Comparison of ENCODE assay signal across 21 cellular contexts in the genomic region with DNA sequence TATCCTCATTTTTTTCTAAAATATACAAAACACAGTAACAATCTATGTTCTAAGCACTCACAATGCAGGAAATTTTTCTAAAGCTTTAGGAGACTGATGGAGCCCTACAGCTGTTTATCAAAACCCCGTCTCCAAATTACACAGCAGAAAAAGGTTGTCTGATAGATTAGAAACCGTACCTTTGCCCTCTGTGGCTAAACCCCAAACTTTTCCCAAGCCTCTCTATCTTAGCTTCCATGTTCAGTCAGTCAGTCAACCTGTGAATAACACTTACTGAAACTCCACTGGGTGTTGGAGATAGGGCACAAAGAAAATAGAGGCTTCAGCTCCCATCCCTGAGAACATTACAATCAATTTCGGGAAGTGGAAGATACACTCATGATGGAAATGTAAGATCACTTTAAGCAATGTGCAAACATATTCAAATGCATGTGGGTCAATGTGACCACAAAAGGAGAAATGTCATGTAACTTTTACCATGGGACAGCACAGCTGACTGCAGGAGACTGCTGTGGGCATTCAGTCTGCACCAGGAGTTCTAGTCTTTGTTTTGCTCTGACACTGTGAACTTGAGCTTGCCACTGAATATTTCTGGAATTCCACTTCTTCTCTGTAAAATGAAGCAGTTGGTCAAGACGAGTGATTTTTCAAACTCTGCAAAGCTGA.
"Had no signal": no experiment of that assay in that cellular context is flagged by ENCODE, and none has a peak within 500 bp of the region (broad histone marks: within the 10 kb centered on the region; RNA-seq: fewer than 3 reads in every experiment).

No MANE protein-coding gene starts in this region.

- ATAC-seq: gastroesophageal sphincter, WTC11 had no signal

- H3K4me3 ChIP-seq: adrenal gland, coronary artery, esophagus squamous epithelium, gastroesophageal sphincter, ovary, prostate gland, thoracic aorta had no signal

- H3K9me3 ChIP-seq: adrenal gland, esophagus squamous epithelium, neutrophil, ovary, prostate gland, thoracic aorta had no signal

- H3K4me1 ChIP-seq: adrenal gland, esophagus squamous epithelium, gastroesophageal sphincter, prostate gland had no signal

- H3K4me1 Mint-ChIP-seq: nephron had no signal

- H3K27me3 ChIP-seq: adrenal gland, esophagus squamous epithelium, gastroesophageal sphincter, neutrophil, ovary had no signal

- H3K27ac ChIP-seq: adrenal gland, coronary artery, esophagus squamous epithelium, gastroesophageal sphincter, neutrophil, ovary, prostate gland, thoracic aorta had no signal

- H3K27ac Mint-ChIP-seq: activated naive CD8-positive, alpha-beta T cell; activated T-cell treated with anti-CD3 and anti-CD28 coated beads, Interleukin-2, amount 50 U/mL, for 24 hours; activated T-helper 2 cell treated with anti-CD3 and anti-CD28 coated beads, Interferon-gamma antibody, Interleukin-2, Interleukin-4, amounts not matched to agents 10 μg/mL and 5 μg/mL and 100 μg/mL, durations not matched to agents 14 hours and 24 hours and 36 hours; endodermal cell; mesothelial cell of epicardium; nephron; WTC11 had no signal

- H3K36me3 ChIP-seq: adrenal gland, esophagus squamous epithelium, gastroesophageal sphincter, neutrophil, ovary, prostate gland, thoracic aorta had no signal

- H3K36me3 Mint-ChIP-seq: activated naive CD8-positive, alpha-beta T cell; mesothelial cell of epicardium had no signal

- H3K4me3 Mint-ChIP-seq: activated naive CD8-positive, alpha-beta T cell; activated T-cell treated with anti-CD3 and anti-CD28 coated beads, Interleukin-2, amount 50 U/mL, for 24 hours; endodermal cell; mesothelial cell of epicardium; nephron; WTC11 had no signal

- H3K9me3 Mint-ChIP-seq: activated T-cell treated with anti-CD3 and anti-CD28 coated beads, Interleukin-2, amount 50 U/mL, for 24 hours; activated T-helper 2 cell treated with anti-CD3 and anti-CD28 coated beads, Interferon-gamma antibody, Interleukin-2, Interleukin-4, amounts not matched to agents 10 μg/mL and 5 μg/mL and 100 μg/mL, durations not matched to agents 14 hours and 24 hours and 36 hours; endodermal cell had no signal

- H3K27me3 Mint-ChIP-seq: activated naive CD8-positive, alpha-beta T cell; activated T-cell treated with anti-CD3 and anti-CD28 coated beads, Interleukin-2, amount 50 U/mL, for 24 hours had no signal

- DNase-seq: activated naive CD4-positive, alpha-beta T cell; activated T-cell treated with anti-CD3 and anti-CD28 coated beads, Interleukin-2, amount 50 U/mL, for 24 hours; endodermal cell; esophagus squamous epithelium; head of caudate nucleus; hypothalamus; ovary; stimulated activated CD4-positive, alpha-beta T cell treated with anti-CD3 and anti-CD28 coated beads, Interleukin-4, amount 100 ng/mL, for 24 hours; stimulated activated naive CD4-positive, alpha-beta T cell treated with Interleukin-2 at 50 U/mL for 16 hours; T-helper 1 cell had no signal
